In the genomic region with DNA sequence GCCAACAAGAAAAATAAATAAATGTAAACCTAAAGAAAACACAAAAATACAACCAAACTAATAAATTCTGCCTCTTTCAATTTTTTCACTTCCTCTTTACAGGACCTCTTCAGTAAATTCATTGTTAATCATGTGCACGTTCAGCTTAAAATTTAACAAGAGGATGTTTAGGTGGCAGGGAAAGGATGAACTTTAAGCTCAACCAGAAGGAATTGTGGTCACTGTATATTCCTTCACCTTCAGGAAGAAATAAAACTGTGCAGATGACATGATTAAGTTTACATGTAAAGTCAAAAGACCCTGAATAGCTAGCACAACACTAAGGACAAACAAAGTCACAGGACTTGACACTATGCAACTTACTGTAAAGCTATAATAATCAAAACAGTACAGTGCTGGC, we compare ENCODE assay signal across 1 cellular context.
TF ChIP-seq lines count a peak whose summit lies in the region.

No MANE protein-coding gene starts in this region.

TF ChIP-seq in WTC11, 78 proteins besides CTCF, POLR2A, EP300 and RAD21 (continued from another document):
- TF ChIP-seq MLX (CRISPR knock-in tag; IDR thresholded peaks at IDR 0.05), result no peak
- no peak for TF ChIP-seq SMAD4 (CRISPR knock-in tag; IDR thresholded peaks at IDR 0.05)
- TF ChIP-seq NR1H2 (CRISPR knock-in tag; IDR thresholded peaks at IDR 0.05), result no peak
- TF ChIP-seq, protein P1, sequence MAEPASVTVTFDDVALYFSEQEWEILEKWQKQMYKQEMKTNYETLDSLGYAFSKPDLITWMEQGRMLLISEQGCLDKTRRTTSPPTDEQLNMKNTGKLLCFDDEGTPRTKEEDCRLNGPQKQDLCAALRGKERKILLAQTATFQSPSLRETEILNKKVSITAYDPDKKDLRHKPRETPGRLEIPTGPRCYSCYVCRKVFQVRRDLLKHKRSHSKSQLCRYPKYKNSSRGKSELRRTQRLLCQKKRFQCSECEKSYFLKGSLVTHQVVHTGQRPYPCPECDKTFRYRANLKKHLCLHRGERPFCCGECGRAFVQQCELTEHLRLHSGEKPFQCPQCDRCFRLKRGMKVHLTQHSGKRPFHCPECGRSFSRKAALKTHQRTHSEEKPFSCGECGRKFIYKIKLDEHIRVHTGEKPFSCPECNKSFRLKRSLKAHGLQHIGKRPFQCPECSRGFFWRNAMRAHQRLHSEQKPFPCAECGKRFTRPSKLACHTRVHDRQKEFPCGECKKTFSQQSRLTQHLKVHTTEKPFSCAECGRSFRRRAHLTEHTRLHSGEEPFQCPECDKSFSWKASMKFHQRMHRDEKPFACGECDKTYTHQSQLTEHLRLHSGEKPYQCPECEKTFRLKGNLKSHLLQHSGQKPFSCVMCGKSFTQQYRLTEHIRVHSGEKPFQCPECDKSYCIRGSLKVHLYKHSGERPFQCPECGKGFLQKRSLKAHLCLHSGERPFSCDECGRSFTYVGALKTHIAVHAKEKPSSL (CRISPR knock-in tag; conservative IDR thresholded peaks at IDR 0.05), result no peak
- no peak for TF ChIP-seq ARID4B (CRISPR knock-in tag; IDR thresholded peaks at IDR 0.05; ENCODE audit: borderline replicate concordance)
- TF ChIP-seq, protein P2, sequence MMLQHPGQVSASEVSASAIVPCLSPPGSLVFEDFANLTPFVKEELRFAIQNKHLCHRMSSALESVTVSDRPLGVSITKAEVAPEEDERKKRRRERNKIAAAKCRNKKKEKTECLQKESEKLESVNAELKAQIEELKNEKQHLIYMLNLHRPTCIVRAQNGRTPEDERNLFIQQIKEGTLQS (CRISPR knock-in tag; conservative IDR thresholded peaks at IDR 0.05), result no peak
- TF ChIP-seq USF2 (CRISPR knock-in tag; IDR thresholded peaks at IDR 0.05), result no peak
- no peak for TF ChIP-seq ZNF281 (CRISPR knock-in tag; IDR thresholded peaks at IDR 0.05)
